20 cellular contexts compared by ENCODE assay signal in the genomic region with DNA sequence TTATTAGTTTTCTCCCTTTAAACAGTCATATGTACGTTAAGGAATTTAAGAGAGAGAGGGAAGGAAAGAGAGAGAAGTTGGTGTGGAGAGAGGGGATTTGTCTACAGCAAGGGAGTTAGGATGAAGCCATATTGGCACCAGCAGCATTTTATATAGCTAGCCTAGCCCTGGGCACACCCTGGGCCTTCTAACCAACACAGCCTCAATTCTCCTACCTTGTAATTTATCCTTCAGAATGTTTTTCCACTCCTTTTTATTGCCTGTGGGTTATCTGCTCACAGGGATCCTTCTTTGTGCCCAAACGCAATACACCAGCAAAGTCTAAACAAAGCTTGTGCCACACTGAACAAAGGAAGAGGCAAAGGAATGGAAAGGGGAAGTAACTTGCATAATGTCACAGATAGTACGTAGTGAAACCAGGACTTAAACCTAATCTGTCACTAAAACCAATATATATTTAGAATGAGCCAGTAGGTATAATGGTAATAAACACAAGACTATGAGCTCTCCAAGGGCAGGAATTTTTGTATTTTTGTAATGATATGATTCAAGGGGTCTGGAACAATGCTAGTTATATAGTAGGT.
"Had no signal": no experiment of that assay in that cellular context is flagged by ENCODE, and none has a peak within 500 bp of the region (broad histone marks: within the 10 kb centered on the region; RNA-seq: fewer than 3 reads in every experiment).

No MANE protein-coding gene starts in this region.

- H3K36me3 ChIP-seq: gastroesophageal sphincter, stomach, suprapubic skin, tibial nerve had no signal

- H3K27me3 ChIP-seq: gastroesophageal sphincter, stomach, suprapubic skin, tibial nerve had no signal

- H3K27ac ChIP-seq: gastroesophageal sphincter, stomach, suprapubic skin, tibial nerve had no signal

- H3K9me3 ChIP-seq: gastroesophageal sphincter, stomach, suprapubic skin, tibial nerve had no signal

- H3K4me3 ChIP-seq: gastroesophageal sphincter, stomach, suprapubic skin, tibial nerve had no signal

- DNase-seq: activated CD4-positive, alpha-beta memory T cell treated with anti-CD3 and anti-CD28 coated beads for 36 hours; activated CD4-positive, alpha-beta T cell treated with anti-CD3 and anti-CD28 coated beads for 48 hours; activated effector memory CD4-positive, alpha-beta T cell treated with Interleukin-2 at 50 U/mL for 16 hours; activated naive CD4-positive, alpha-beta T cell treated with anti-CD3 and anti-CD28 coated beads for 36 hours; activated T-cell treated with anti-CD3 and anti-CD28 coated beads, Interleukin-2, amount 50 U/mL, for 72 hours; amygdala; cerebellar nuclear complex; cortex of kidney; endodermal cell; head of caudate nucleus; islet precursor cell; left cardiac atrium; naive B cell; posterior cingulate gyrus; small intestine; stimulated activated CD4-positive, alpha-beta T cell treated with anti-CD3 and anti-CD28 coated beads, Interleukin-2, amount 100 ng/mL, for 24 hours; stomach had no signal

- H3K4me1 ChIP-seq: gastroesophageal sphincter, stomach, suprapubic skin, tibial nerve had no signal
